ENCODE assay signal across 31 cellular contexts in the genomic region with DNA sequence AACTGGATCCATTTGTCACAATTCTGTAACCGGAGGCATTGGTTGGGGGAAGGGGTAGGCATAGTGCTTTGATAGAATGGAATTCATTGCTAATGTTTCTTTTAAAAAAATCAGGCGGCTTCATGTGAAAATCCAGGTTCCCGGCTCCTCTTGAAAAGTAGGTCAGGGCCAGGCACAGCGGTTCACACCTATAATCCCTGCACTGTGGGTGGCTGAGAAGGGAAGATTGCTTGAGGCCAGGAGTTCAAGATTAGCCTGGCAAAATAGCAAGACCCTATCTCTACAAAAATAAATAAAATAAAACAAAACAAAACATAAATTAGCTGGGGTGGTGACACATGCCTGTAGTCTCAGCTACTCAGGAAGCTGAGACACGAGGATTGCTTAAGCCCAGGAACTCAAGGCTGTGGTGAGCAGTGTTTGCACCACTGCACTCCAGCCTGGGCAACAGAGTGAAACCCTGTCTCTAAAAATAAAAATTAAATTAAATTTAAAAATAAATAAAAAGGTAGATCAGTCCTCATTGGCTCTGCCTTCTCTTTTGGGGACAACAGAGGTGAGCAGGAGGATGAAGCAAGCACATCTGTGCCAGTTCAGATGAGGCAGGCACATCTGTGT.
"Had no signal": no experiment of that assay in that cellular context is flagged by ENCODE, and none has a peak within 500 bp of the region (broad histone marks: within the 10 kb centered on the region; RNA-seq: fewer than 3 reads in every experiment).

No MANE protein-coding gene starts in this region.

- DNase-seq: activated CD4-positive, alpha-beta memory T cell treated with anti-CD3 and anti-CD28 coated beads, Interleukin-2, amount 10 ng/mL, durations not matched to agents 7 days and 5 days; activated CD4-positive, alpha-beta T cell treated with anti-CD3 and anti-CD28 coated beads for 1 hour; activated CD4-positive, alpha-beta T cell treated with anti-CD3 and anti-CD28 coated beads for 36 hours; activated CD4-positive, alpha-beta T cell treated with anti-CD3 and anti-CD28 coated beads for 48 hours; activated CD4-positive, alpha-beta T cell treated with anti-CD3 and anti-CD28 coated beads, Interleukin-2, amount 10 ng/mL, durations not matched to agents 7 days and 5 days; activated CD4-positive, alpha-beta T cell treated with anti-CD3 and anti-CD28 coated beads, Interleukin-2, amount 50 U/mL, for 48 hours; activated CD4-positive, CD25-positive, alpha-beta regulatory T cell; activated CD8-positive, alpha-beta memory T cell treated with anti-CD3 and anti-CD28 coated beads for 24 hours; activated CD8-positive, alpha-beta memory T cell treated with anti-CD3 and anti-CD28 coated beads, Interleukin-2, amount 10 ng/mL, durations not matched to agents 7 days and 5 days; activated CD8-positive, alpha-beta memory T cell treated with anti-CD3 and anti-CD28 coated beads, Interleukin-2, amount 50 U/mL, for 48 hours; activated CD8-positive, alpha-beta T cell treated with anti-CD3 and anti-CD28 coated beads, Interleukin-2, amount 10 ng/mL, durations not matched to agents 7 days and 5 days; activated effector memory CD4-positive, alpha-beta T cell treated with Interleukin-2 at 50 U/mL for 16 hours; activated gamma-delta T cell; activated naive CD4-positive, alpha-beta T cell treated with anti-CD3 and anti-CD28 coated beads, Interleukin-2, amount 10 ng/mL, durations not matched to agents 7 days and 5 days; activated naive CD4-positive, alpha-beta T cell treated with Interleukin-2 at 50 U/mL for 16 hours; activated naive CD8-positive, alpha-beta T cell treated with anti-CD3 and anti-CD28 coated beads, Interleukin-2, amount 10 ng/mL, durations not matched to agents 7 days and 5 days; activated naive CD8-positive, alpha-beta T cell treated with anti-CD3 and anti-CD28 coated beads, Interleukin-2, amount 50 U/mL, for 24 hours; activated T-cell treated with anti-CD3 and anti-CD28 coated beads, Interleukin-2, amount 50 U/mL, for 24 hours; activated T-cell treated with anti-CD3 and anti-CD28 coated beads, Interleukin-2, amount 50 U/mL, for 48 hours; aorta; body of pancreas; brain microvascular endothelial cell; cerebellar nuclear complex; T-helper 1 cell; T-helper 2 cell; T-helper 9 cell; WERI-Rb-1 had no signal

- FAIRE-seq: astrocyte had no signal

- ATAC-seq: activated CD4-positive, alpha-beta T cell treated with anti-CD3 and anti-CD28 coated beads for 36 hours; activated CD4-positive, CD25-positive, alpha-beta regulatory T cell treated with anti-CD3 and anti-CD28 coated beads, Interleukin-2, amount 50 U/mL, for 24 hours; activated CD8-positive, alpha-beta memory T cell treated with anti-CD3 and anti-CD28 coated beads, Interleukin-2, amount 10 ng/mL, durations not matched to agents 7 days and 5 days; activated CD8-positive, alpha-beta T cell treated with anti-CD3 and anti-CD28 coated beads, Interleukin-2, amount 10 ng/mL, durations not matched to agents 7 days and 5 days; activated naive CD8-positive, alpha-beta T cell treated with anti-CD3 and anti-CD28 coated beads, Interleukin-2, amount 50 U/mL, for 24 hours; body of pancreas; WTC11 had no signal

- H3K9me3 ChIP-seq: body of pancreas, breast epithelium had no signal

- H3K27ac ChIP-seq: body of pancreas, brain microvascular endothelial cell, breast epithelium, WERI-Rb-1 had no signal

- H3K36me3 ChIP-seq: brain microvascular endothelial cell, breast epithelium, WERI-Rb-1 had no signal

- H3K27me3 ChIP-seq: body of pancreas, brain microvascular endothelial cell, breast epithelium had no signal

- H3K4me1 ChIP-seq: body of pancreas, breast epithelium had no signal

- H3K4me3 ChIP-seq: body of pancreas, breast epithelium had no signal
